ENCODE assay signal across 7 cellular contexts in the genomic region with DNA sequence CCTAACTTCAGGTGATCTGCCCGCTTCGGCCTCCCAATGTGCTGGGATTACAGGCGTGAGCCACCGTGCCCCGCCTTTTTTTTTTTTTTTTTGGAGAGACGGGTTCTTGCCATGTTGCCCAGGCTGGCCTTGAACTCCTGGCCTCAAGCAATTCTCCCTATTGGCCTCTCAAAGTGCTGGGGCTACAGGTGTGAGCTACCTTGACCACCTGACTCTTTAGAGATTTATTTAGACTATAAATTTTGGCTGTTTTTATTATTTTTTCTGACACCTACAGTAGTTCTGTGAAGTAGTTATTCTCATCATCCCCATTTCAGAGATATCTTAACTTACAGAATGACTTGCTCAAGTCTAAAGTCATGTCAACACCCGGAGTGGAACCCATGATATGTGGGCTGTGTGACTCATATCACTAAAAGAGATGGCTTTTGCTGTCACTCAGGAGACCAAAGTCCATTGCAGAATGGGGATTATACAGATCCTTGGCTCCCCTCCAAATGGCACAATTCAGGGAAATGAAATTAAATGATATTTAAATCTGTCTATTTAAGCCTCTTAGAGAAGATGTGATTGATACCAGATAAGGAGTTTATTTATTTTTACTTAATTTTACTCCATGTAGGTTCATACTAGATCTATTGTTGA.
DNase-seq lines count a peak whose midpoint lies in the region; ATAC-seq and TF ChIP-seq lines count a peak whose summit lies in the region.

No MANE protein-coding gene starts in this region.

- peak; percentile 98 for ATAC-seq in GM18867 (IDR thresholded peaks at IDR 0.05; ENCODE audit: unreplicated experiment)
- no peak for ATAC-seq in naive thymus-derived CD8-positive, alpha-beta T cell

- no peaks in the 10 kb centered on the region for H3K9me3 Mint-ChIP-seq in MCF 10A (ENCODE audit: unreplicated experiment)
- no peaks in the 10 kb centered on the region for H3K9me3 Mint-ChIP-seq in naive thymus-derived CD8-positive, alpha-beta T cell

- no peaks in the 10 kb centered on the region for H3K79me2 ChIP-seq in GM23248 (ENCODE audit: insufficient read depth)

- POLR2A ChIA-PET in MCF 10A (lab: Yijun Ruan, JAX): no interaction called here
- POLR2A ChIA-PET in naive thymus-derived CD8-positive, alpha-beta T cell (lab: Charles Lee): no interaction called here

- H3K9me2 ChIP-seq in GM23248 (ENCODE audit: insufficient read depth): no peaks in the 10 kb centered on the region

- intact Hi-C loops in MCF 10A (cut with micrococcal nuclease): no loop called here

- H3K27me3 ChIP-seq in GM23248 (replicated peaks; ENCODE audit: insufficient read depth): no peaks in the 10 kb centered on the region

- H3K4me3 Mint-ChIP-seq in MCF 10A (ENCODE audit: unreplicated experiment): no peak overlapping the region
- no peak overlapping the region for H3K4me3 Mint-ChIP-seq in naive thymus-derived CD8-positive, alpha-beta T cell

- H3K27ac ChIP-seq in GM23248: peak overlapping the region; percentile 47

- no peaks in the 10 kb centered on the region for H3K27me3 Mint-ChIP-seq in MCF 10A (ENCODE audit: insufficient read depth, unreplicated experiment)
- peaks cover 1 to 17% (median 6%) of the 10 kb centered on the region in 5 donors for H3K27me3 Mint-ChIP-seq in naive thymus-derived CD8-positive, alpha-beta T cell

- H3K4me2 ChIP-seq in GM23248 (ENCODE audit: unreplicated experiment): peak overlapping the region; percentile 19

- DNase-seq in GM23248 (peak; percentile 61), M059J (ENCODE audit: low read depth) (peak; percentile 55), myocyte (ENCODE audit: low read depth) (peak; percentile 22), medulla oblongata (ENCODE audit: extremely low spot score) (no peak), MCF 10A (ENCODE audit: unreplicated experiment) (no peak)
- no peak for DNase-seq in naive thymus-derived CD8-positive, alpha-beta T cell

- H3K9me3 ChIP-seq in GM23248 (ENCODE audit: low read depth): no peaks in the 10 kb centered on the region

- TF ChIP-seq CTCF in MCF 10A (IDR thresholded peaks at IDR 0.05; ENCODE audit: unreplicated experiment): no peak

- no peak overlapping the region for H2AFZ ChIP-seq in GM23248

- H3F3A ChIP-seq in GM23248 (ENCODE audit: insufficient read depth): peaks cover 25% of the 10 kb centered on the region

- no TSS peak for BruUV-seq in MCF 10A (replicated peaks; lab: Mats Ljungman, UMichigan)

- peaks cover 32% of the 10 kb centered on the region for H3K4me1 ChIP-seq in GM23248 (ENCODE audit: insufficient read depth)

- WGBS in GM23248 (ENCODE audit: low coverage in 1 of 2, low lambda C conversion rate in 2 of 2, missing lambda C conversion rate in 2 of 2), 2 experiments: 76 to 80% methylated on average over 7 of the region's 7 CpGs

- no peak overlapping the region for H3K9ac ChIP-seq in GM23248

- H4K20me1 ChIP-seq in GM23248 (ENCODE audit: insufficient read depth): no peaks in the 10 kb centered on the region

- no peaks in the 10 kb centered on the region for H3K36me3 ChIP-seq in GM23248 (ENCODE audit: low read depth)

- no peak overlapping the region for H3K27ac Mint-ChIP-seq in MCF 10A (ENCODE audit: low read depth, unreplicated experiment)
- H3K27ac Mint-ChIP-seq in naive thymus-derived CD8-positive, alpha-beta T cell: no peak overlapping the region

- CTCF ChIA-PET in MCF 10A (lab: Yijun Ruan, JAX): no interaction called here

- H3K4me1 Mint-ChIP-seq in MCF 10A (ENCODE audit: insufficient read depth, unreplicated experiment): no peaks in the 10 kb centered on the region
- H3K4me1 Mint-ChIP-seq in naive thymus-derived CD8-positive, alpha-beta T cell: no peaks in the 10 kb centered on the region

- no peak overlapping the region for H3K4me3 ChIP-seq in GM23248

- in situ Hi-C loops in GM23248 (cut with MboI): no loop called here

- H3K36me3 Mint-ChIP-seq in MCF 10A (ENCODE audit: insufficient read depth, unreplicated experiment): peaks cover 5% of the 10 kb centered on the region
- no peaks in the 10 kb centered on the region for H3K36me3 Mint-ChIP-seq in naive thymus-derived CD8-positive, alpha-beta T cell

Comparison
In these comparisons a context has a peak if more than half of its experiments do, and no peak if none do; other contexts are left out.
1. DNase-seq: peak in GM23248 (single experiment), M059J (single experiment) and myocyte (single experiment); none in medulla oblongata (single experiment), MCF 10A (single experiment) and naive thymus-derived CD8-positive, alpha-beta T cell (0 of 10).